33 cellular contexts compared by ENCODE assay signal in genomic region chr4:174540175-174540574, GRCh38. TPM values are rescaled to one million over a fixed set of nuclear protein-coding genes. Genes with fewer than 3 reads are reported as not detected.
"Had no signal": no experiment of that assay in that cellular context is flagged by ENCODE, and none has a peak within 500 bp of the region (broad histone marks: within the 10 kb centered on the region; RNA-seq: fewer than 3 reads in every experiment).

No MANE protein-coding gene starts in this region.

- H3K4me1 ChIP-seq: colonic mucosa, gastrocnemius medialis, left lung, neural progenitor cell, prostate gland, right atrium auricular region, testis, tibial artery, upper lobe of left lung had no signal

- H3K9ac ChIP-seq: neural progenitor cell had no signal

- ATAC-seq: gastrocnemius medialis; left cardiac atrium; left lung; naive thymus-derived CD4-positive, alpha-beta T cell; stimulated activated memory B cell treated with anti-CD40 and anti-IgM and Interleukin-4, amounts not matched to agents 10 μg/mL and 1 μg/mL and 100 μg/mL, for 72 hours; stimulated activated naive CD8-positive, alpha-beta T cell treated with anti-CD3 and anti-CD28 coated beads, Interleukin-15, Interleukin-2, amounts not matched to agents 100 U/mL and 50 U/mL, for 24 hours had no signal

- H3K27ac ChIP-seq: colonic mucosa, gastrocnemius medialis, left lung, neural progenitor cell, prostate gland, right atrium auricular region, sigmoid colon, testis, tibial artery, upper lobe of left lung had no signal

- DNase-seq: colonic mucosa; effector CD8-positive, alpha-beta T cell; endodermal cell; erythroblast; gastrocnemius medialis; head of caudate nucleus; kidney; left cardiac atrium; left lung; mesendoderm; midbrain; naive thymus-derived CD4-positive, alpha-beta T cell; nucleus accumbens; sigmoid colon; stimulated activated CD4-positive, alpha-beta T cell treated with anti-CD3 and anti-CD28 coated beads, Interleukin-2, amount 100 ng/mL, for 24 hours; stimulated activated CD4-positive, alpha-beta T cell treated with anti-CD3 and anti-CD28 coated beads, Interleukin-4, amount 100 ng/mL, for 24 hours; stimulated activated naive CD8-positive, alpha-beta T cell treated with anti-CD3 and anti-CD28 coated beads, Interleukin-15, Interleukin-2, amounts not matched to agents 100 U/mL and 50 U/mL, for 24 hours; substantia nigra; testis; tibial artery; upper lobe of left lung had no signal

- H3K9me3 Mint-ChIP-seq: dendritic cell treated with granulocyte-macrophage colony-stimulating factor and Interleukin-4, amounts not matched to agents 40 ng/mL and 50 ng/mL, for 4 days; endodermal cell; neural progenitor cell had no signal

- FAIRE-seq: kidney, urothelium cell line had no signal

- H3K27me3 ChIP-seq: colonic mucosa, gastrocnemius medialis, left lung, neural progenitor cell, right atrium auricular region, sigmoid colon, testis, tibial artery, upper lobe of left lung had no signal

- H3K36me3 ChIP-seq: colonic mucosa, gastrocnemius medialis, left lung, neural progenitor cell, prostate gland, right atrium auricular region, sigmoid colon, tibial artery, upper lobe of left lung had no signal

- H3K4me1 Mint-ChIP-seq: endodermal cell; nephron; neural progenitor cell; stimulated activated memory B cell treated with anti-CD40 and anti-IgM and Interleukin-4, amounts not matched to agents 10 μg/mL and 1 μg/mL and 100 μg/mL, for 72 hours had no signal

- H3K4me3 ChIP-seq: colonic mucosa, gastrocnemius medialis, left lung, neural progenitor cell, prostate gland, right atrium auricular region, sigmoid colon, testis, tibial artery, upper lobe of left lung had no signal

- H3K9me3 ChIP-seq: colonic mucosa, gastrocnemius medialis, left lung, prostate gland, right atrium auricular region, sigmoid colon, testis, tibial artery, upper lobe of left lung had no signal

- H3K27ac Mint-ChIP-seq: dendritic cell treated with granulocyte-macrophage colony-stimulating factor and Interleukin-4, amounts not matched to agents 40 ng/mL and 50 ng/mL, for 4 days; endodermal cell; naive thymus-derived CD4-positive, alpha-beta T cell; neural progenitor cell; stimulated activated memory B cell treated with anti-CD40 and anti-IgM and Interleukin-4, amounts not matched to agents 10 μg/mL and 1 μg/mL and 100 μg/mL, for 72 hours had no signal

- H3K36me3 Mint-ChIP-seq: naive thymus-derived CD4-positive, alpha-beta T cell; neural progenitor cell; stimulated activated memory B cell treated with anti-CD40 and anti-IgM and Interleukin-4, amounts not matched to agents 10 μg/mL and 1 μg/mL and 100 μg/mL, for 72 hours had no signal

- H2AFZ ChIP-seq: neural progenitor cell had no signal

- H3K4me2 ChIP-seq: neural progenitor cell had no signal

- H3K4me3 Mint-ChIP-seq: dendritic cell treated with granulocyte-macrophage colony-stimulating factor and Interleukin-4, amounts not matched to agents 40 ng/mL and 50 ng/mL, for 4 days; endodermal cell; naive thymus-derived CD4-positive, alpha-beta T cell; nephron; neural progenitor cell; stimulated activated memory B cell treated with anti-CD40 and anti-IgM and Interleukin-4, amounts not matched to agents 10 μg/mL and 1 μg/mL and 100 μg/mL, for 72 hours had no signal

RNA-seq across cellular contexts. Expression of gene HPGD, which starts 17.9 kb away (rescaled TPM):
- total RNA-seq: chondrocyte, fibroblast of villous mesenchyme, glomerular endothelial cell, lung microvascular endothelial cell, osteocyte had no signal
